19 cellular contexts compared by ENCODE assay signal in genomic region chr17:80948961-80949450, GRCh38. TPM values are rescaled to one million over a fixed set of nuclear protein-coding genes. Genes with fewer than 3 reads are reported as not detected.
DNase-seq lines count a peak whose midpoint lies in the region; ATAC-seq, FAIRE-seq and TF ChIP-seq lines count a peak whose summit lies in the region.
"Had no signal": no experiment of that assay in that cellular context is flagged by ENCODE, and none has a peak within 500 bp of the region (broad histone marks: within the 10 kb centered on the region; RNA-seq: fewer than 3 reads in every experiment).

No MANE protein-coding gene starts in this region.

- no peak for TF ChIP-seq POLR2A in spleen (IDR thresholded peaks at IDR 0.05)

- H3K4me3 ChIP-seq in kidney (ENCODE audit: low read length in 2 of 2) (no peak overlapping the region), spleen (no peak overlapping the region)
- H3K4me3 ChIP-seq: upper lobe of left lung had no signal

- H3K9me3 ChIP-seq in kidney (ENCODE audit: control insufficient read depth in 1 of 2, low read length in 2 of 2), result no peaks in the 10 kb centered on the region
- peaks cover 0 to 5% (median 0%) of the 10 kb centered on the region in 8 donors for H3K9me3 ChIP-seq in spleen
- H3K9me3 ChIP-seq: upper lobe of left lung had no signal

- no peak overlapping the region for H3K9ac ChIP-seq in kidney (ENCODE audit: low read length in 2 of 2)

- intact Hi-C loops in kidney (cut with DNase I) (no loop called here), spleen (cut with DNase I; ENCODE audit: low total_unique reads) (no loop called here)

- POLR2A ChIA-PET in activated CD4-positive, alpha-beta T cell treated with anti-CD3 and anti-CD28 coated beads, Interleukin-2, amount 10 ng/mL, durations not matched to agents 7 days and 5 days (lab: Charles Lee), result no interaction called here
- POLR2A ChIA-PET in WTC11 (lab: Charles Lee), result no interaction called here

- 66 to 96% (median 86%) methylated on average over 4 to 16 of the region's 16 CpGs for WGBS in spleen, 5 donors

- H3K36me3 ChIP-seq in kidney (ENCODE audit: control insufficient read depth in 1 of 2, insufficient read depth in 2 of 2, low read length in 2 of 2), result peaks cover 6 to 18% of the 10 kb centered on the region in 2 donors
- H3K36me3 ChIP-seq in spleen, result peaks cover 0 to 89% (median 43%) of the 10 kb centered on the region in 6 donors

- CTCF ChIA-PET in activated CD4-positive, alpha-beta T cell treated with anti-CD3 and anti-CD28 coated beads, Interleukin-2, amount 10 ng/mL, durations not matched to agents 7 days and 5 days (lab: Charles Lee), result no interaction called here
- CTCF ChIA-PET in WTC11 (lab: Charles Lee), result interaction anchor here (0.8 kb wide), 1 partner anchor 11 kb away, joined by 3 read pairs; no protein-coding TSS in a partner anchor

- no peak for DNase-seq in activated CD4-positive, alpha-beta T cell treated with anti-CD3 and anti-CD28 coated beads, Interleukin-2, amount 10 ng/mL, durations not matched to agents 7 days and 5 days
- no peak for DNase-seq in activated CD4-positive, alpha-beta T cell treated with anti-CD3 and anti-CD28 coated beads, Interleukin-2, amount 50 U/mL, for 4 hours
- DNase-seq in WTC11 (ENCODE audit: low spot score) (peak; percentile 8), kidney (peak; percentile 53), spleen (peak; percentile 71), UCSD-AML1 (lab: John Stamatoyannopoulos, UW; ENCODE audit: unreplicated experiment) (no peak), SIG-M5 treated with dmso at 0.1 percent for 504 hours (lab: John Stamatoyannopoulos, UW; ENCODE audit: unreplicated experiment) (no peak), cerebellar cortex (ENCODE audit: low spot score) (no peak)
- DNase-seq: 8988T; CD4-positive, CD25-positive, alpha-beta regulatory T cell; DMS79; hypothalamus; KBM-7; NCI-H1048; stimulated activated CD4-positive, alpha-beta T cell treated with anti-CD3 and anti-CD28 coated beads, Interleukin-12 subunit alpha, Interleukin-12 subunit beta, amount 100 ng/mL, for 4 hours; stimulated activated naive CD4-positive, alpha-beta T cell treated with Interleukin-2 at 50 U/mL for 16 hours had no signal

- H3K27me3 Mint-ChIP-seq in activated CD4-positive, alpha-beta T cell treated with anti-CD3 and anti-CD28 coated beads, Interleukin-2, amount 10 ng/mL, durations not matched to agents 7 days and 5 days, result no peaks in the 10 kb centered on the region
- no peaks in the 10 kb centered on the region for H3K27me3 Mint-ChIP-seq in WTC11 (ENCODE audit: low read depth)
- H3K27me3 Mint-ChIP-seq: activated naive CD8-positive, alpha-beta T cell; CD4-positive, CD25-positive, alpha-beta regulatory T cell had no signal

- ATAC-seq in WTC11, result no peak

- H3K9me3 Mint-ChIP-seq in activated CD4-positive, alpha-beta T cell treated with anti-CD3 and anti-CD28 coated beads, Interleukin-2, amount 10 ng/mL, durations not matched to agents 7 days and 5 days, result no peaks in the 10 kb centered on the region
- peaks cover 8% of the 10 kb centered on the region for H3K9me3 Mint-ChIP-seq in WTC11
- H3K9me3 Mint-ChIP-seq: CD4-positive, CD25-positive, alpha-beta regulatory T cell; T-helper 2 cell treated with Interferon-gamma antibody and Interleukin-4, amounts not matched to agents 5 μg/mL and 100 μg/mL, for 36 hours had no signal

- peak overlapping the region; percentile 36 for H3K27ac Mint-ChIP-seq in activated CD4-positive, alpha-beta T cell treated with anti-CD3 and anti-CD28 coated beads, Interleukin-2, amount 10 ng/mL, durations not matched to agents 7 days and 5 days
- no peak overlapping the region for H3K27ac Mint-ChIP-seq in WTC11
- H3K27ac Mint-ChIP-seq: activated naive CD8-positive, alpha-beta T cell had no signal

- H3K27ac ChIP-seq in kidney (ENCODE audit: low read depth in 2 of 2, low read length in 2 of 2) (no peak overlapping the region), spleen (peak overlapping the region in 3 of 8 donors; percentile 7 to 42 (median 30))
- H3K27ac ChIP-seq: upper lobe of left lung had no signal

- H3K4me1 Mint-ChIP-seq in activated CD4-positive, alpha-beta T cell treated with anti-CD3 and anti-CD28 coated beads, Interleukin-2, amount 10 ng/mL, durations not matched to agents 7 days and 5 days, result peaks cover 7% of the 10 kb centered on the region
- no peaks in the 10 kb centered on the region for H3K4me1 Mint-ChIP-seq in WTC11

- no peak overlapping the region for H3K4me3 Mint-ChIP-seq in activated CD4-positive, alpha-beta T cell treated with anti-CD3 and anti-CD28 coated beads, Interleukin-2, amount 10 ng/mL, durations not matched to agents 7 days and 5 days
- no peak overlapping the region for H3K4me3 Mint-ChIP-seq in WTC11
- H3K4me3 Mint-ChIP-seq: activated naive CD8-positive, alpha-beta T cell; CD4-positive, CD25-positive, alpha-beta regulatory T cell; T-helper 2 cell treated with Interferon-gamma antibody and Interleukin-4, amounts not matched to agents 5 μg/mL and 100 μg/mL, for 36 hours had no signal

- FAIRE-seq in kidney (lab: Jason Lieb, UNC), result no peak

- H3K4me1 ChIP-seq in kidney (ENCODE audit: control insufficient read depth in 1 of 2, insufficient read depth in 1 of 2, low read depth in 1 of 2, low read length in 2 of 2) (no peaks in the 10 kb centered on the region), spleen (peaks cover 0 to 13% (median 0%) of the 10 kb centered on the region in 6 donors)

- TF ChIP-seq CTCF in WTC11 (IDR thresholded peaks at IDR 0.05) (no peak), kidney (IDR thresholded peaks at IDR 0.05; ENCODE audit: borderline replicate concordance, extremely low read depth, insufficient read depth) (no peak), spleen (IDR thresholded peaks at IDR 0.05 in 8 of 11, conservative IDR thresholded peaks at IDR 0.05 in 3 of 11) (no peak)

- H3K36me3 Mint-ChIP-seq in activated CD4-positive, alpha-beta T cell treated with anti-CD3 and anti-CD28 coated beads, Interleukin-2, amount 10 ng/mL, durations not matched to agents 7 days and 5 days (ENCODE audit: low read depth), result peaks cover 28% of the 10 kb centered on the region
- peaks cover 17% of the 10 kb centered on the region for H3K36me3 Mint-ChIP-seq in WTC11

- no peaks in the 10 kb centered on the region for H3K27me3 ChIP-seq in spleen (replicated peaks in 1 of 7)
- H3K27me3 ChIP-seq: upper lobe of left lung had no signal

TF ChIP-seq in WTC11, 78 proteins besides CTCF, POLR2A, EP300 and RAD21:
- TF ChIP-seq E2F4 (CRISPR knock-in tag; IDR thresholded peaks at IDR 0.05; ENCODE audit: borderline replicate concordance, low read depth), result no peak
- TF ChIP-seq GABPB1 (CRISPR knock-in tag; IDR thresholded peaks at IDR 0.05), result no peak
- no peak for TF ChIP-seq PRDM15 (CRISPR knock-in tag; IDR thresholded peaks at IDR 0.05)
- no peak for TF ChIP-seq IRF2 (CRISPR knock-in tag; IDR thresholded peaks at IDR 0.05; ENCODE audit: borderline replicate concordance, low read depth)
- TF ChIP-seq ZMAT4 (CRISPR knock-in tag; IDR thresholded peaks at IDR 0.05), result no peak
- TF ChIP-seq NR3C1 (CRISPR knock-in tag; conservative IDR thresholded peaks at IDR 0.05; ENCODE audit: low read depth), result no peak
- no peak for TF ChIP-seq ATF1 (CRISPR knock-in tag; IDR thresholded peaks at IDR 0.05)
- no peak for TF ChIP-seq JAZF1 (CRISPR knock-in tag; IDR thresholded peaks at IDR 0.05)

RNA-seq across cellular contexts. Expression of gene CHMP6, which starts 42.6 kb away (rescaled TPM):
- 10 to 100 TPM; 31.3 to 32.9 TPM for total RNA-seq in activated CD4-positive, alpha-beta T cell treated with anti-CD3 and anti-CD28 coated beads, Interleukin-2, amount 10 ng/mL, durations not matched to agents 7 days and 5 days
- 15.0 to 23.1 TPM (median 19.6 TPM) in 3 replicates for total RNA-seq in WTC11 (2021)
- total RNA-seq in kidney, result 28.0 TPM
- polyA plus RNA-seq in kidney (ENCODE audit: insufficient read depth, low read depth, low replicate concordance), result 34.1 TPM
- 10 to 100 TPM; 23.0 to 35.7 (median 31.5) TPM for total RNA-seq in spleen
- polyA plus RNA-seq in spleen, result 10 to 100 TPM; 24.0 to 41.1 (median 25.4) TPM

Comparison
In these comparisons a context has a peak if more than half of its experiments do, and no peak if none do; other contexts are left out.
1. DNase-seq: peak in WTC11 (single experiment), kidney (single experiment) and spleen (single experiment); none in activated CD4-positive, alpha-beta T cell treated with anti-CD3 and anti-CD28 coated beads, Interleukin-2, amount 10 ng/mL, durations not matched to agents 7 days and 5 days (single experiment), activated CD4-positive, alpha-beta T cell treated with anti-CD3 and anti-CD28 coated beads, Interleukin-2, amount 50 U/mL, for 4 hours (0 of 2), UCSD-AML1 (single experiment), SIG-M5 treated with dmso at 0.1 percent for 504 hours (single experiment) and cerebellar cortex (single experiment).